ENCODE assay signal across 11 cellular contexts in genomic region chr5:145943674-145944121, GRCh38. TPM values are rescaled to one million over a fixed set of nuclear protein-coding genes. Genes with fewer than 3 reads are reported as not detected.
DNase-seq lines count a peak whose midpoint lies in the region; ATAC-seq and TF ChIP-seq lines count a peak whose summit lies in the region.
"Had no signal": no experiment of that assay in that cellular context is flagged by ENCODE, and none has a peak within 500 bp of the region (broad histone marks: within the 10 kb centered on the region; RNA-seq: fewer than 3 reads in every experiment).

No MANE protein-coding gene starts in this region.

- H3K27ac ChIP-seq in colonic mucosa, result peak overlapping the region; percentile 39
- peak overlapping the region; percentile 5 for H3K27ac ChIP-seq in temporal lobe (ENCODE audit: low read depth, low read length)
- H3K27ac ChIP-seq: prostate gland had no signal

- no peaks in the 10 kb centered on the region for H3K9me3 ChIP-seq in colonic mucosa
- H3K9me3 ChIP-seq: HAP-1, prostate gland had no signal

- intact Hi-C loops in colonic mucosa (cut with DNase I) (no loop called here), posterior cingulate gyrus (cut with DNase I) (no loop called here)

- H3K27me3 ChIP-seq in colonic mucosa, result no peaks in the 10 kb centered on the region

- ATAC-seq in HG03196 (IDR thresholded peaks at IDR 0.05; ENCODE audit: unreplicated experiment), result no peak

- no peak overlapping the region for H3K4me3 ChIP-seq in colonic mucosa
- H3K4me3 ChIP-seq: HAP-1, prostate gland had no signal

- H3K36me3 ChIP-seq in colonic mucosa, result no peaks in the 10 kb centered on the region
- H3K36me3 ChIP-seq: HAP-1, prostate gland had no signal

- H3K9ac ChIP-seq in colonic mucosa (ENCODE audit: low read depth in 2 of 2, low read length in 2 of 2), result peak overlapping the region in 1 of 2 donors; percentile 39

- DNase-seq in NOMO-1 (lab: John Stamatoyannopoulos, UW; ENCODE audit: unreplicated experiment in 2 of 2) (peak; percentile 38 to 67), NOMO-1 treated with dmso at 0.1 percent for 144 hours (lab: John Stamatoyannopoulos, UW; ENCODE audit: unreplicated experiment) (no peak), NCI-H510A treated with DMSO at 0.1 percent for 48 hours (lab: John Stamatoyannopoulos, UW) (peak; percentile 51), colonic mucosa (peak; percentile 61), posterior cingulate gyrus (no peak)
- no peak for DNase-seq in stimulated activated CD4-positive, alpha-beta T cell treated with anti-CD3 and anti-CD28 coated beads, Interleukin-4, amount 100 ng/mL, for 24 hours
- DNase-seq: cortex of kidney had no signal

- TF ChIP-seq CTCF in colonic mucosa (IDR thresholded peaks at IDR 0.05), result no peak

- H3K4me1 ChIP-seq in colonic mucosa, result peaks cover 2% of the 10 kb centered on the region
- H3K4me1 ChIP-seq: prostate gland had no signal

RNA-seq across cellular contexts. Expression of gene SH3RF2, which starts 7.3 kb away (rescaled TPM):
- 10 to 100 TPM; 58.2 to 59.3 TPM for total RNA-seq in colonic mucosa
- 0.25 TPM for total RNA-seq in temporal lobe

Comparison
In these comparisons a context has a peak if more than half of its experiments do, and no peak if none do; other contexts are left out.
1. DNase-seq: peak in NOMO-1 (2 of 2), NCI-H510A treated with DMSO at 0.1 percent for 48 hours (single experiment) and colonic mucosa (single experiment); none in NOMO-1 treated with dmso at 0.1 percent for 144 hours (single experiment), posterior cingulate gyrus (0 of 10) and stimulated activated CD4-positive, alpha-beta T cell treated with anti-CD3 and anti-CD28 coated beads, Interleukin-4, amount 100 ng/mL, for 24 hours (single experiment).
2. RNA of gene SH3RF2, which starts 7.3 kb away (total RNA-seq): 58.2 to 59.3 TPM in colonic mucosa; 0.25 TPM in temporal lobe (single experiment); every median in the first group is over 10 times any median in the second.